ENCODE assay signal across 9 cellular contexts in genomic region chr5:133032852-133033742, GRCh38. TPM values are rescaled to one million over a fixed set of nuclear protein-coding genes. Genes with fewer than 3 reads are reported as not detected.
DNase-seq lines count a peak whose midpoint lies in the region; ATAC-seq and TF ChIP-seq lines count a peak whose summit lies in the region.
"Had no signal": no experiment of that assay in that cellular context is flagged by ENCODE, and none has a peak within 500 bp of the region (broad histone marks: within the 10 kb centered on the region; RNA-seq: fewer than 3 reads in every experiment).

No MANE protein-coding gene starts in this region.

- no peak for TF ChIP-seq CTCF in Panc1 (IDR thresholded peaks at IDR 0.05)

- no peak overlapping the region for H3K4me3 ChIP-seq in Panc1 (ENCODE audit: low read depth in 2 of 2, low read length in 2 of 2)

- H3K4me1 ChIP-seq in Panc1 (ENCODE audit: control insufficient read depth, insufficient read depth, low read length) = peaks cover 18% of the 10 kb centered on the region

- H3K27ac ChIP-seq in Panc1 (ENCODE audit: low read length) = peak overlapping the region; percentile 35; the same call in 1 of the 2 replicates

- in situ Hi-C loops in Panc1 (cut with HindIII; ENCODE audit: low pct_unique_long_range_greater_than_20kb, low sequenced_read_pairs) = no loop called here

- POLR2A ChIA-PET in Panc1 (lab: Charles Lee) = interaction anchor here (0.7 kb wide), 1 partner anchor 16 kb away, joined by 9 read pairs; no protein-coding TSS in a partner anchor

- BruUV-seq in Panc1 (replicated peaks; lab: Mats Ljungman, UMichigan) = no TSS peak

- no peaks in the 10 kb centered on the region for H3K9me3 ChIP-seq in Panc1 (ENCODE audit: control insufficient read depth, insufficient read depth, low read depth, low read length)

- intact Hi-C loops in Panc1 (cut with micrococcal nuclease; ENCODE audit: unreplicated experiment) = no loop called here

- no peaks in the 10 kb centered on the region for H3K27me3 ChIP-seq in Panc1 (ENCODE audit: control insufficient read depth, insufficient read depth, low read length)

- ATAC-seq in GM21515 (IDR thresholded peaks at IDR 0.05; ENCODE audit: unreplicated experiment) (peak; percentile 58), Panc1 (peak; percentile 52; the same call in 1 of the 2 replicates), HG03139 (IDR thresholded peaks at IDR 0.05; ENCODE audit: unreplicated experiment) (no peak), GM21528 (IDR thresholded peaks at IDR 0.05; ENCODE audit: low FRiP score, unreplicated experiment) (no peak)

- CTCF ChIA-PET in Panc1 (lab: Charles Lee) = interaction anchor here (0.7 kb wide), 1 partner anchor 121 kb away, joined by 6 read pairs; no protein-coding TSS in a partner anchor

- DNase-seq in GF-D8 (lab: John Stamatoyannopoulos, UW) (peak; percentile 5), Panc1 (ENCODE audit: low read depth, low spot score) (no peak), medulla oblongata (ENCODE audit: extremely low spot score) (peak; percentile 49), DMS53 treated with DMSO at 0.1 percent for 48 hours (lab: John Stamatoyannopoulos, UW; ENCODE audit: unreplicated experiment) (no peak)
- DNase-seq in NK-92 treated with Interleukin-12 subunit alpha and Interleukin-12 subunit beta, amount 100 ng/mL, for 24 hours (lab: John Stamatoyannopoulos, UW) = no peak
- DNase-seq: T-cell had no signal

- no peaks in the 10 kb centered on the region for H3K36me3 ChIP-seq in Panc1 (ENCODE audit: control insufficient read depth, insufficient read depth, low read length)

RNA-seq across cellular contexts. Expression of gene ZCCHC10, which starts 6.7 kb away (rescaled TPM):
- total RNA-seq in Panc1 (2021; ENCODE audit: unreplicated experiment) = 30.8 TPM
- polyA plus RNA-seq in Panc1 (2012; ENCODE audit: insufficient read length) = 22.1 TPM

RNA-seq across cellular contexts. Expression of gene HSPA4, which starts 18.7 kb away (rescaled TPM):
- total RNA-seq in Panc1 (2021; ENCODE audit: unreplicated experiment) = 247 TPM
- 134 TPM for polyA plus RNA-seq in Panc1 (2012; ENCODE audit: insufficient read length)

Comparison
In these comparisons a context has a peak if more than half of its experiments do, and no peak if none do; other contexts are left out.
1. DNase-seq: peak in GF-D8 (single experiment) and medulla oblongata (single experiment); none in Panc1 (single experiment), NK-92 treated with Interleukin-12 subunit alpha and Interleukin-12 subunit beta, amount 100 ng/mL, for 24 hours (single experiment) and DMS53 treated with DMSO at 0.1 percent for 48 hours (single experiment).
2. ATAC-seq: peak in GM21515 (single experiment) and Panc1 (single experiment); none in HG03139 (single experiment) and GM21528 (single experiment).